8 cellular contexts compared by ENCODE assay signal in the genomic region with DNA sequence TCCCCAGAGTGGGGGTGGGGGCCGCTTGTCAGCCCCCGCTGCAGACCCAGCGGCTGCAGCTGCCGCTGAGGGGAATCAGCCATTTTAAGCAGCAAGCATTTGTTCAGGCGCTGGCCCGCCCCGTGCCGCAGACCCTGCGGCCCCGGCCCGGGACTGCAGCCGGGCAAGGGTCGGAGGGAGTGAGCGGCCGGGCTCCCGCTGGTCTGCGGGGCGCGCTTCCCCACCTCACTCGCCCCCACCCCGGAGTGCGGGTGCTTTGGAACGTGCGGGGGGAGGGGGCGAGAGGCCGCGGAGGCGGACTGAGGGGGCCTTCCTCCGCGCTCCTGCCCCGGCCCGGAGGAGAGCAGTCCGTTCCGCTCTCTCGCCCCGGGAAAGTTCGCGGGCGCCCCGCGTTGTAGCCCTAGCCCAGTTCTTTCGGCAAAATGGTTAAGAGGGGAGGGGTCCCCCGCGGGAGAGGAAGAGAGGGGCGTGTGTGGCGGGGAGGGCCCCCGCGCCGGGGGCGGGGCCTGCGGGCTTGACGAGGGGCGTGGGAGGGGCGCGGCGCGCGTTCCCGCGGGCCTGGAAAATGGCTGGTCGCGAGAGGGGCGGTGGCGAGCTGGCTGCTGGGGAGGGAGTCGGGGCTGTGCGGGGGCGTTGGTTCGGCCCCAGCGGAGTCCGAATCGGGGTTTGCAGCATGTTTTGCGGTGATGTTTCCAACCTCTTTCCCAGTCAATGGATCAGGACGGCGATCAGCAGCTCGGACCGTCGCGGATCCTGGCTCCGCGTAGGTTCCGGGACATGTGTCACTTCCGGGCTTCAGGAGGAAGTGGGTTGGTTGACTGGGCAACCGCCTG. TPM values are rescaled to one million over a fixed set of nuclear protein-coding genes. Genes with fewer than 3 reads are reported as not detected.
A peak's percentile ranks its signal among the peaks of the same experiment; 100 is the strongest.
DNase-seq lines count a peak whose midpoint lies in the region; ATAC-seq and TF ChIP-seq lines count a peak whose summit lies in the region.

No MANE protein-coding gene starts in this region.

- peak overlapping the region; percentile 96 for H3K27ac Mint-ChIP-seq in activated naive CD4-positive, alpha-beta T cell treated with anti-CD3 and anti-CD28 coated beads, Interleukin-2, amount 10 ng/mL, durations not matched to agents 7 days and 5 days

- H3K9me3 Mint-ChIP-seq in activated naive CD4-positive, alpha-beta T cell treated with anti-CD3 and anti-CD28 coated beads, Interleukin-2, amount 10 ng/mL, durations not matched to agents 7 days and 5 days: no peaks in the 10 kb centered on the region

- peaks cover 11% of the 10 kb centered on the region for H3K36me3 Mint-ChIP-seq in activated naive CD4-positive, alpha-beta T cell treated with anti-CD3 and anti-CD28 coated beads, Interleukin-2, amount 10 ng/mL, durations not matched to agents 7 days and 5 days

- DNase-seq in GF-D8 (lab: John Stamatoyannopoulos, UW): peak; percentile 73
- peak; percentile 86 for DNase-seq in H4 (ENCODE audit: low spot score)
- peak; percentile 80 for DNase-seq in LHCN-M2 (ENCODE audit: low read depth)
- peak; percentile 91 for DNase-seq in SK-MEL-5 (ENCODE audit: low read depth, low spot score)
- peak; percentile 89 for DNase-seq in activated naive CD4-positive, alpha-beta T cell treated with anti-CD3 and anti-CD28 coated beads, Interleukin-2, amount 10 ng/mL, durations not matched to agents 7 days and 5 days
- peak; percentile 58 to 98 (median 91) for DNase-seq in substantia nigra (lab: John Stamatoyannopoulos, UW)

- H3K9me3 ChIP-seq in gastroesophageal sphincter: no peaks in the 10 kb centered on the region
- H3K9me3 ChIP-seq in neutrophil: no peaks in the 10 kb centered on the region

- H3K27ac ChIP-seq in gastroesophageal sphincter (peak overlapping the region; percentile 91 to 99 (median 98)), neutrophil (peak overlapping the region; percentile 96), substantia nigra (ENCODE audit: low read depth, low read length, poor library complexity, severe bottlenecking) (peak overlapping the region; percentile 98)

- peak overlapping the region; percentile 93 for H3K4me3 Mint-ChIP-seq in activated naive CD4-positive, alpha-beta T cell treated with anti-CD3 and anti-CD28 coated beads, Interleukin-2, amount 10 ng/mL, durations not matched to agents 7 days and 5 days

- in situ Hi-C loops in SK-MEL-5 (cut with HindIII; ENCODE audit: low pct_unique_long_range_greater_than_20kb, low sequenced_read_pairs): no loop called here

- H3K36me3 ChIP-seq in gastroesophageal sphincter (peaks cover 5 to 6% of the 10 kb centered on the region in 2 donors), neutrophil (peaks cover 3% of the 10 kb centered on the region)

- peak in 1 of 4 experiments; percentile 12 for TF ChIP-seq CTCF in gastroesophageal sphincter (IDR thresholded peaks at IDR 0.05)
- peak; percentile 18 for TF ChIP-seq CTCF in neutrophil (IDR thresholded peaks at IDR 0.05)

- WGBS in gastroesophageal sphincter (ENCODE audit: low coverage in 1 of 2), 2 donors: 0% methylated on average over 7 of the region's 83 CpGs; no CpG with 5 or more reads in 1 of the 2 donors

- CTCF ChIA-PET in activated naive CD4-positive, alpha-beta T cell treated with anti-CD3 and anti-CD28 coated beads, Interleukin-2, amount 10 ng/mL, durations not matched to agents 7 days and 5 days (lab: Charles Lee): no interaction called here

- peak; percentile 49 for ATAC-seq in gastroesophageal sphincter

- H3K4me1 ChIP-seq in gastroesophageal sphincter (peaks cover 0 to 46% (median 8%) of the 10 kb centered on the region in 3 donors), neutrophil (ENCODE audit: control insufficient read depth in 1 of 2, insufficient read depth in 1 of 2, low read depth in 1 of 2, low read length in 1 of 2) (peaks cover 25% of the 10 kb centered on the region in 2 experiments)

- no peak for TF ChIP-seq EP300 in gastroesophageal sphincter (IDR thresholded peaks at IDR 0.05)

- H3K27me3 Mint-ChIP-seq in activated naive CD4-positive, alpha-beta T cell treated with anti-CD3 and anti-CD28 coated beads, Interleukin-2, amount 10 ng/mL, durations not matched to agents 7 days and 5 days: peaks cover 4% of the 10 kb centered on the region

- peak; percentile 45 to 63 for TF ChIP-seq POLR2A in gastroesophageal sphincter (IDR thresholded peaks at IDR 0.05)

- H3K27me3 ChIP-seq in gastroesophageal sphincter (no peaks in the 10 kb centered on the region), neutrophil (no peaks in the 10 kb centered on the region)

- H3K4me3 ChIP-seq in gastroesophageal sphincter (peak overlapping the region; percentile 73 to 97), neutrophil (ENCODE audit: low read depth in 1 of 2, low read length in 1 of 2) (peak overlapping the region; percentile 98 to 100)

- peaks cover 45% of the 10 kb centered on the region for H3K4me1 Mint-ChIP-seq in activated naive CD4-positive, alpha-beta T cell treated with anti-CD3 and anti-CD28 coated beads, Interleukin-2, amount 10 ng/mL, durations not matched to agents 7 days and 5 days

RNA-seq across cellular contexts. Expression of gene ING2, which starts 0.9 kb away (rescaled TPM):
- total RNA-seq in H4 (2014; rRNA removed; shearing (Covaris generic)): 16.3 and 17.2 TPM in 2 replicates
- total RNA-seq in LHCN-M2 (2014; rRNA removed) (7.1 and 11.1 TPM in 2 replicates), gastroesophageal sphincter (10 to 100 TPM; 27.9 to 64.4 (median 48.4) TPM)
- polyA plus RNA-seq in LHCN-M2 (2012): 9.6 TPM
- total RNA-seq in SK-MEL-5 (2014; rRNA removed; shearing (Covaris generic)): 9.0 and 9.7 TPM in 2 replicates
- 14.0 and 16.0 TPM in 2 replicates for polyA plus RNA-seq in SK-MEL-5 (2015; cell fraction: cytosol; rRNA removed)
- 3.8 and 5.3 TPM in 2 replicates for polyA plus RNA-seq in SK-MEL-5 (2015; cell fraction: nucleus; rRNA removed)

Comparison
In these comparisons a context has a peak if more than half of its experiments do, and no peak if none do; other contexts are left out.
1. Peak in every context shown above with its lines: DNase-seq, ATAC-seq, H3K4me3 ChIP-seq and H3K27ac ChIP-seq.